Comparison of ENCODE assay signal across 22 cellular contexts in the genomic region with DNA sequence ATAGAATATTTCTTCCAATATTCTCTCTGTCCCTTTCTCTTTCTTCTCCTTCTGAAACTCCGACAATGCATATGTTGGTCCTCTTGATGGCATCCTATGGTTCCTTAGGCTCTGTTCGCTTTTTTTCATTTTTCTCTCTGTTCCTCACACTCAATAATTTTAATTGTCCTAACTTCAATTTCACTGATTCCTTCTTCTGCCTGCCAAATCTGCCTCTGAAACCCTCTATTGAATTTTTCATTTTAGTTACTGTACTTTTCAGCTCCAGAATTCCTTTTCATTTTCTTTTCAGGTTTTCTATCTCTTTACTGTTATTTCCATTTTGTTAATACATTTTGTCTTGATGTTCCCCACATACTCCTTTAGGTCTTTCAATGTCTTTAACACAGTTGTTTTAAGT.
"Had no signal": no experiment of that assay in that cellular context is flagged by ENCODE, and none has a peak within 500 bp of the region (broad histone marks: within the 10 kb centered on the region; RNA-seq: fewer than 3 reads in every experiment).

No MANE protein-coding gene starts in this region.

- H3K36me3 ChIP-seq: lower lobe of right lung, suprapubic skin, tibial artery, upper lobe of left lung, uterus had no signal

- ATAC-seq: effector memory CD8-positive, alpha-beta T cell; left cardiac atrium; lower lobe of right lung; natural killer cell treated with Interleukin-12 subunit alpha and Interleukin-12 subunit beta and Interleukin-15 and Interleukin-18, amount 100 ng/mL, for 72 hours; pancreas; right cardiac atrium; stimulated activated effector memory CD8-positive, alpha-beta T cell treated with anti-CD3 and anti-CD28 coated beads, Interleukin-12 subunit alpha, Interleukin-12 subunit beta, amount 100 ng/mL, for 72 hours; stimulated activated naive CD8-positive, alpha-beta T cell treated with anti-CD3 and anti-CD28 coated beads, Interleukin-15, Interleukin-2, amounts not matched to agents 100 U/mL and 50 U/mL, for 24 hours had no signal

- H3K9me3 ChIP-seq: esophagus squamous epithelium, lower lobe of right lung, pancreas, suprapubic skin, upper lobe of left lung, uterus had no signal

- H3K4me2 ChIP-seq: neural progenitor cell had no signal

- H3K4me3 Mint-ChIP-seq: effector memory CD8-positive, alpha-beta T cell; immature natural killer cell; natural killer cell treated with Interleukin-12 subunit alpha and Interleukin-12 subunit beta and Interleukin-15 and Interleukin-18, amount 100 ng/mL, for 72 hours; neural progenitor cell; stimulated activated effector memory CD8-positive, alpha-beta T cell treated with anti-CD3 and anti-CD28 coated beads, Interleukin-12 subunit alpha, Interleukin-12 subunit beta, amount 100 ng/mL, for 72 hours had no signal

- H3K27ac ChIP-seq: esophagus squamous epithelium, left ventricle myocardium inferior, lower lobe of right lung, neural progenitor cell, pancreas, suprapubic skin, tibial artery, upper lobe of left lung, uterus had no signal

- H3K27me3 Mint-ChIP-seq: effector memory CD8-positive, alpha-beta T cell; natural killer cell treated with Interleukin-12 subunit alpha and Interleukin-12 subunit beta and Interleukin-15 and Interleukin-18, amount 100 ng/mL, for 72 hours; progenitor cell of endocrine pancreas had no signal

- H3K27me3 ChIP-seq: esophagus squamous epithelium, neural progenitor cell, pancreas, suprapubic skin, tibial artery, upper lobe of left lung, uterus had no signal

- H3K4me1 Mint-ChIP-seq: immature natural killer cell; neural progenitor cell; stimulated activated effector memory CD8-positive, alpha-beta T cell treated with anti-CD3 and anti-CD28 coated beads, Interleukin-12 subunit alpha, Interleukin-12 subunit beta, amount 100 ng/mL, for 72 hours had no signal

- DNase-seq: effector memory CD8-positive, alpha-beta T cell; esophagus squamous epithelium; immature natural killer cell; kidney; left cardiac atrium; left ventricle myocardium inferior; lower lobe of right lung; midbrain; nucleus accumbens; pancreas; right cardiac atrium; stimulated activated CD4-positive, alpha-beta T cell treated with anti-CD3 and anti-CD28 coated beads, Interleukin-4, amount 100 ng/mL, for 1 hour; stimulated activated CD8-positive, alpha-beta memory T cell treated with anti-CD3 and anti-CD28 coated beads, Interleukin-4, amount 100 ng/mL, for 48 hours; stimulated activated naive CD8-positive, alpha-beta T cell treated with anti-CD3 and anti-CD28 coated beads, Interleukin-15, Interleukin-2, amounts not matched to agents 100 U/mL and 50 U/mL, for 24 hours; tibial artery; upper lobe of left lung; uterus had no signal

- H3K4me3 ChIP-seq: esophagus squamous epithelium, left ventricle myocardium inferior, lower lobe of right lung, neural progenitor cell, pancreas, suprapubic skin, tibial artery, upper lobe of left lung, uterus had no signal

- H3K27ac Mint-ChIP-seq: effector memory CD8-positive, alpha-beta T cell; immature natural killer cell; natural killer cell treated with Interleukin-12 subunit alpha and Interleukin-12 subunit beta and Interleukin-15 and Interleukin-18, amount 100 ng/mL, for 72 hours; neural progenitor cell; progenitor cell of endocrine pancreas; stimulated activated effector memory CD8-positive, alpha-beta T cell treated with anti-CD3 and anti-CD28 coated beads, Interleukin-12 subunit alpha, Interleukin-12 subunit beta, amount 100 ng/mL, for 72 hours had no signal

- H3K9ac ChIP-seq: neural progenitor cell had no signal

- H3K4me1 ChIP-seq: esophagus squamous epithelium, left ventricle myocardium inferior, lower lobe of right lung, neural progenitor cell, pancreas, suprapubic skin, tibial artery, upper lobe of left lung, uterus had no signal
